In genomic region chr20:57768519-57768918, GRCh38 we compare ENCODE assay signal across 17 cellular contexts.
"Had no signal": no experiment of that assay in that cellular context is flagged by ENCODE, and none has a peak within 500 bp of the region (broad histone marks: within the 10 kb centered on the region; RNA-seq: fewer than 3 reads in every experiment).

No MANE protein-coding gene starts in this region.

- H3K4me1 ChIP-seq: left ventricle myocardium inferior, tibial nerve had no signal

- H3K4me3 ChIP-seq: left ventricle myocardium inferior, lung, mucosa of descending colon, tibial nerve had no signal

- H3K4me3 Mint-ChIP-seq: activated CD4-positive, alpha-beta T cell treated with anti-CD3 and anti-CD28 coated beads, Interleukin-2, amount 10 ng/mL, durations not matched to agents 7 days and 5 days; activated CD8-positive, alpha-beta T cell treated with anti-CD3 and anti-CD28 coated beads, Interleukin-2, amount 10 ng/mL, durations not matched to agents 7 days and 5 days; natural killer cell treated with Interleukin-12 subunit alpha and Interleukin-12 subunit beta and Interleukin-15 and Interleukin-18, amount 100 ng/mL, for 72 hours; WTC11 had no signal

- ATAC-seq: activated CD8-positive, alpha-beta T cell treated with anti-CD3 and anti-CD28 coated beads, Interleukin-2, amount 10 ng/mL, durations not matched to agents 7 days and 5 days; mucosa of descending colon; natural killer cell treated with Interleukin-12 subunit alpha and Interleukin-12 subunit beta and Interleukin-15 and Interleukin-18, amount 100 ng/mL, for 72 hours; right cardiac atrium; WTC11 had no signal

- H3K27ac ChIP-seq: epithelial cell of prostate, left ventricle myocardium inferior, tibial nerve had no signal

- H3K27me3 ChIP-seq: tibial nerve had no signal

- H3K27ac Mint-ChIP-seq: activated CD4-positive, alpha-beta T cell treated with anti-CD3 and anti-CD28 coated beads, Interleukin-2, amount 10 ng/mL, durations not matched to agents 7 days and 5 days; activated CD8-positive, alpha-beta T cell treated with anti-CD3 and anti-CD28 coated beads, Interleukin-2, amount 10 ng/mL, durations not matched to agents 7 days and 5 days; natural killer cell treated with Interleukin-12 subunit alpha and Interleukin-12 subunit beta and Interleukin-15 and Interleukin-18, amount 100 ng/mL, for 72 hours; WTC11 had no signal

- H3K36me3 ChIP-seq: left ventricle myocardium inferior, tibial nerve had no signal

- H3K9me3 Mint-ChIP-seq: activated CD4-positive, alpha-beta T cell treated with anti-CD3 and anti-CD28 coated beads, Interleukin-2, amount 10 ng/mL, durations not matched to agents 7 days and 5 days; natural killer cell treated with Interleukin-12 subunit alpha and Interleukin-12 subunit beta and Interleukin-15 and Interleukin-18, amount 100 ng/mL, for 72 hours; WTC11 had no signal

- H3K36me3 Mint-ChIP-seq: natural killer cell treated with Interleukin-12 subunit alpha and Interleukin-12 subunit beta and Interleukin-15 and Interleukin-18, amount 100 ng/mL, for 72 hours; WTC11 had no signal

- DNase-seq: activated CD4-positive, alpha-beta T cell treated with anti-CD3 and anti-CD28 coated beads for 1 hour; activated CD4-positive, alpha-beta T cell treated with anti-CD3 and anti-CD28 coated beads, Interleukin-2, amount 10 ng/mL, durations not matched to agents 7 days and 5 days; activated CD8-positive, alpha-beta T cell treated with anti-CD3 and anti-CD28 coated beads, Interleukin-2, amount 10 ng/mL, durations not matched to agents 7 days and 5 days; activated gamma-delta T cell treated with Interleukin-2 at 50 U/mL for 16 hours; activated naive CD4-positive, alpha-beta T cell treated with anti-CD3 and anti-CD28 coated beads, Interleukin-2, amount 50 U/mL, for 16 hours; amniotic stem cell; caudate nucleus; left ventricle myocardium inferior; mucosa of descending colon; right cardiac atrium; stimulated activated CD4-positive, alpha-beta T cell treated with anti-CD3 and anti-CD28 coated beads, Interleukin-2, amount 100 ng/mL, for 48 hours; stimulated activated naive CD4-positive, alpha-beta T cell treated with Interleukin-2 at 50 U/mL for 16 hours had no signal
